15 cellular contexts compared by ENCODE assay signal in genomic region chr3:69741057-69741830, GRCh38. TPM values are rescaled to one million over a fixed set of nuclear protein-coding genes. Genes with fewer than 3 reads are reported as not detected.
DNase-seq lines count a peak whose midpoint lies in the region; ATAC-seq, FAIRE-seq and TF ChIP-seq lines count a peak whose summit lies in the region.
"Had no signal": no experiment of that assay in that cellular context is flagged by ENCODE, and none has a peak within 500 bp of the region (broad histone marks: within the 10 kb centered on the region; RNA-seq: fewer than 3 reads in every experiment).

No MANE protein-coding gene starts in this region.

- H3K4me3 Mint-ChIP-seq in activated naive CD4-positive, alpha-beta T cell treated with anti-CD3 and anti-CD28 coated beads, Interleukin-2, amount 10 ng/mL, durations not matched to agents 7 days and 5 days: no peak overlapping the region
- H3K4me3 Mint-ChIP-seq: activated CD4-positive, alpha-beta memory T cell treated with anti-CD3 and anti-CD28 coated beads, Interleukin-2, amount 10 ng/mL, durations not matched to agents 7 days and 5 days had no signal

- H3K9me3 ChIP-seq in ascending aorta (no peaks in the 10 kb centered on the region), kidney (ENCODE audit: control insufficient read depth in 1 of 2, low read length in 2 of 2) (no peaks in the 10 kb centered on the region)

- H3K4me1 Mint-ChIP-seq in activated naive CD4-positive, alpha-beta T cell treated with anti-CD3 and anti-CD28 coated beads, Interleukin-2, amount 10 ng/mL, durations not matched to agents 7 days and 5 days: no peaks in the 10 kb centered on the region

- H3K36me3 ChIP-seq in ascending aorta: no peaks in the 10 kb centered on the region
- H3K36me3 ChIP-seq in kidney (ENCODE audit: control insufficient read depth in 1 of 2, insufficient read depth in 2 of 2, low read length in 2 of 2): no peaks in the 10 kb centered on the region

- H3K4me3 ChIP-seq in ascending aorta (peak overlapping the region; percentile 92 to 100), kidney (ENCODE audit: low read length in 2 of 2) (peak overlapping the region; percentile 88), skin epidermis (peak overlapping the region in 6 of 7 experiments; percentile 55 to 90 (median 72))

- H3K4me1 ChIP-seq in ascending aorta: peaks cover 2 to 22% of the 10 kb centered on the region in 2 donors
- peaks cover 0 to 8% of the 10 kb centered on the region in 2 donors for H3K4me1 ChIP-seq in kidney (ENCODE audit: control insufficient read depth in 1 of 2, insufficient read depth in 1 of 2, low read depth in 1 of 2, low read length in 2 of 2)

- peak; percentile 61 for DNase-seq in COLO829 (ENCODE audit: low spot score)
- DNase-seq in ascending aorta (ENCODE audit: low spot score in 2 of 2): no peak
- DNase-seq in kidney: no peak
- no peak for DNase-seq in NOMO-1 treated with dmso at 0.1 percent for 144 hours (lab: John Stamatoyannopoulos, UW; ENCODE audit: unreplicated experiment)
- DNase-seq in activated naive CD4-positive, alpha-beta T cell treated with anti-CD3 and anti-CD28 coated beads, Interleukin-2, amount 10 ng/mL, durations not matched to agents 7 days and 5 days: no peak
- DNase-seq in kidney tubule cell (ENCODE audit: low spot score): no peak
- DNase-seq: activated CD4-positive, alpha-beta memory T cell treated with anti-CD3 and anti-CD28 coated beads, Interleukin-2, amount 10 ng/mL, durations not matched to agents 7 days and 5 days; activated effector memory CD4-positive, alpha-beta T cell treated with anti-CD3 and anti-CD28 coated beads, Interleukin-2, amount 50 U/mL, for 16 hours; islet precursor cell; NCI-H2227 treated with DMSO at 0.1 percent for 48 hours; T-helper 9 cell had no signal

- CTCF ChIA-PET in activated naive CD4-positive, alpha-beta T cell treated with anti-CD3 and anti-CD28 coated beads, Interleukin-2, amount 10 ng/mL, durations not matched to agents 7 days and 5 days (lab: Charles Lee): no interaction called here

- no peaks in the 10 kb centered on the region for H3K27me3 ChIP-seq in ascending aorta

- no peak for TF ChIP-seq CTCF in ascending aorta (IDR thresholded peaks at IDR 0.05)
- TF ChIP-seq CTCF in kidney (IDR thresholded peaks at IDR 0.05; ENCODE audit: borderline replicate concordance, extremely low read depth, insufficient read depth): no peak

- no peaks in the 10 kb centered on the region for H3K9me3 Mint-ChIP-seq in activated naive CD4-positive, alpha-beta T cell treated with anti-CD3 and anti-CD28 coated beads, Interleukin-2, amount 10 ng/mL, durations not matched to agents 7 days and 5 days
- H3K9me3 Mint-ChIP-seq: activated CD4-positive, alpha-beta memory T cell treated with anti-CD3 and anti-CD28 coated beads, Interleukin-2, amount 10 ng/mL, durations not matched to agents 7 days and 5 days; H9 had no signal

- no peak overlapping the region for H3K27ac Mint-ChIP-seq in activated naive CD4-positive, alpha-beta T cell treated with anti-CD3 and anti-CD28 coated beads, Interleukin-2, amount 10 ng/mL, durations not matched to agents 7 days and 5 days
- H3K27ac Mint-ChIP-seq: activated CD4-positive, alpha-beta memory T cell treated with anti-CD3 and anti-CD28 coated beads, Interleukin-2, amount 10 ng/mL, durations not matched to agents 7 days and 5 days; H9 had no signal

- no peaks in the 10 kb centered on the region for H3K36me3 Mint-ChIP-seq in activated naive CD4-positive, alpha-beta T cell treated with anti-CD3 and anti-CD28 coated beads, Interleukin-2, amount 10 ng/mL, durations not matched to agents 7 days and 5 days

- no peak for ATAC-seq in GM19351 (IDR thresholded peaks at IDR 0.05; ENCODE audit: unreplicated experiment)

- peak overlapping the region in 1 of 2 donors; percentile 75 for H3K9ac ChIP-seq in kidney (ENCODE audit: low read length in 2 of 2)

- no peak overlapping the region for H3K27ac ChIP-seq in ascending aorta
- peak overlapping the region in 1 of 2 donors; percentile 67 for H3K27ac ChIP-seq in kidney (ENCODE audit: low read depth in 2 of 2, low read length in 2 of 2)
- peak overlapping the region in 14 of 21 experiments; percentile 24 to 91 (median 79) for H3K27ac ChIP-seq in skin epidermis
- H3K27ac ChIP-seq: RWPE1 had no signal

- H3K27me3 Mint-ChIP-seq in activated naive CD4-positive, alpha-beta T cell treated with anti-CD3 and anti-CD28 coated beads, Interleukin-2, amount 10 ng/mL, durations not matched to agents 7 days and 5 days: peaks cover 53% of the 10 kb centered on the region

- no peak for FAIRE-seq in kidney (lab: Jason Lieb, UNC)

- intact Hi-C loops in ascending aorta (cut with DNase I) (no loop called here), kidney (cut with DNase I) (no loop called here)

RNA-seq across cellular contexts. Expression of gene MITF, which starts 2.0 kb away (rescaled TPM):
- 27.4 TPM for total RNA-seq in ascending aorta
- total RNA-seq in kidney: 52.6 TPM
- 14.1 TPM for polyA plus RNA-seq in kidney (ENCODE audit: insufficient read depth, low read depth, low replicate concordance)
- total RNA-seq: activated CD4-positive, alpha-beta memory T cell treated with anti-CD3 and anti-CD28 coated beads, Interleukin-2, amount 10 ng/mL, durations not matched to agents 7 days and 5 days had no signal

Comparison
In these comparisons a context has a peak if more than half of its experiments do, and no peak if none do; other contexts are left out.
1. H3K27ac ChIP-seq: peak in skin epidermis (14 of 21); none in ascending aorta (0 of 2).
2. Peak in every context shown above with its lines, with median percentiles within 50 percentile points of each other: H3K4me3 ChIP-seq.